ENCODE assay signal across 1 cellular context in the genomic region with DNA sequence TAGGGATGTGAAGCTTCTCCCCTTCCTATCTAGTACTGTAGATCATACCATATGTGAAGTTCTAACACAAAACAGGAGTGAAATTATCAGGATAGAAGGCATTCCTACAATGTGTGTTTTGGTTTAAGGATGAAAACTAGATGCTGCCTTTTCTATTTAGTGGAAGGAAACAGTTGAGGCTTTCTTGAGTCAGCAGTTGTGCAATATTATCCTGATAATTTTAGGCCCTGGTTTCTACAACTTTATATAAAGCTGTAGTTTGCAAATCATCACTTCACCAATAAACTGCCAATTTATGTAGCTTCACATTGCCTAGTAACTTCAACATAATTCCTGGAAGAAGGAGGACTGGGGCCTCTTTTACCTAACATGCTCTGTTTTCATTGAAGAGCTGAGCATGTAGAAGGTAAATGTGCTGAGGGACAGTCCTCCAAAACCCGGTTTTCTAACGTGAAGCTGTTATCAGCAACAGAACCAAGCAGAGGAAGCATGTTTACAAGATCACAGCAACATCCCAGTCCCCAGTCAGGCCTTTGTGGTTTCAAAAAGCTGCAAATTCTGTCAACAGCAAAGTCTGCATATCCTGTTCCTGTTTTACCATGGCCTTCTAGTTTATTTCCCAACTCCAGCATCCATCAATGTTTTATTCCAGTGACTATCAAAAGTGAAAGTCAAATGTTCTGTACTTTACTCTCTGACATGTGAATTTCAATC.
A peak's percentile ranks its signal among the peaks of the same experiment; 100 is the strongest.
TF ChIP-seq lines count a peak whose summit lies in the region.

No MANE protein-coding gene starts in this region.

TF ChIP-seq in K562, 482 proteins besides CTCF, POLR2A, EP300 and RAD21 (continued from another document and continues in another):
- TF ChIP-seq HINFP (tag; conservative IDR thresholded peaks at IDR 0.05; ENCODE audit: low read depth) (no peak), ZNF212 (CRISPR knock-in tag; IDR thresholded peaks at IDR 0.05) (no peak), C11orf30 (IDR thresholded peaks at IDR 0.05; ENCODE audit: low read depth) (no peak), GMEB1 (CRISPR knock-in tag; IDR thresholded peaks at IDR 0.05) (no peak), DACH1 (IDR thresholded peaks at IDR 0.05; ENCODE audit: partially characterized antibody) (no peak), GATAD2B (IDR thresholded peaks at IDR 0.05; ENCODE audit: borderline replicate concordance) (no peak), ETV5 (CRISPR knock-in tag; IDR thresholded peaks at IDR 0.05; ENCODE audit: low read depth) (no peak), ZFX (CRISPR knock-in tag; IDR thresholded peaks at IDR 0.05) (peak; percentile 40; the same call in 1 of the 2 replicates), SMARCE1 (IDR thresholded peaks at IDR 0.05) (peak; percentile 51; the same call in 1 of the 2 replicates), CBX5 (IDR thresholded peaks at IDR 0.05; ENCODE audit: borderline replicate concordance, low read depth) (no peak), TRIM28 (IDR thresholded peaks at IDR 0.05) (no peak), CBFA2T3 (IDR thresholded peaks at IDR 0.05) (peak; percentile 73), POLR2AphosphoS5 (IDR thresholded peaks at IDR 0.05; ENCODE audit: control insufficient read depth, insufficient read depth, low read depth, low read length) (peak; percentile 41; the same call in 1 of the 2 replicates), ELF2 (CRISPR knock-in tag; IDR thresholded peaks at IDR 0.05) (no peak), NFRKB (IDR thresholded peaks at IDR 0.05; ENCODE audit: low read depth) (no peak), NCOA6 (IDR thresholded peaks at IDR 0.05) (no peak), TRIM25 (IDR thresholded peaks at IDR 0.05; ENCODE audit: borderline replicate concordance) (no peak), ETS1 (conservative IDR thresholded peaks at IDR 0.05; ENCODE audit: control insufficient read depth, low read depth, low read length) (no peak), MGA (IDR thresholded peaks at IDR 0.05) (0 out of 2 replicates have a peak, but pooled peaks have one; percentile 16), ZNF431 (CRISPR knock-in tag; IDR thresholded peaks at IDR 0.05) (no peak), SAFB (IDR thresholded peaks at IDR 0.05; ENCODE audit: borderline replicate concordance, low read depth, low read length) (no peak), CEBPG (CRISPR knock-in tag; IDR thresholded peaks at IDR 0.05) (no peak; the same call in 1 of the 2 replicates), CEBPG (tag; conservative IDR thresholded peaks at IDR 0.05 in 1 of 2, IDR thresholded peaks at IDR 0.05 in 1 of 2) (peak; percentile 71 to 78), MTA2 (IDR thresholded peaks at IDR 0.05; ENCODE audit: low read depth) (no peak), YBX1 (IDR thresholded peaks at IDR 0.05) (no peak), RB1 (IDR thresholded peaks at IDR 0.05; ENCODE audit: low read depth) (no peak), ZNF57 (CRISPR knock-in tag; IDR thresholded peaks at IDR 0.05) (no peak), MCM3 (IDR thresholded peaks at IDR 0.05) (no peak), HLTF (IDR thresholded peaks at IDR 0.05) (no peak), SMAD4 (CRISPR knock-in tag; conservative IDR thresholded peaks at IDR 0.05) (no peak)
- TF ChIP-seq, protein P1, sequence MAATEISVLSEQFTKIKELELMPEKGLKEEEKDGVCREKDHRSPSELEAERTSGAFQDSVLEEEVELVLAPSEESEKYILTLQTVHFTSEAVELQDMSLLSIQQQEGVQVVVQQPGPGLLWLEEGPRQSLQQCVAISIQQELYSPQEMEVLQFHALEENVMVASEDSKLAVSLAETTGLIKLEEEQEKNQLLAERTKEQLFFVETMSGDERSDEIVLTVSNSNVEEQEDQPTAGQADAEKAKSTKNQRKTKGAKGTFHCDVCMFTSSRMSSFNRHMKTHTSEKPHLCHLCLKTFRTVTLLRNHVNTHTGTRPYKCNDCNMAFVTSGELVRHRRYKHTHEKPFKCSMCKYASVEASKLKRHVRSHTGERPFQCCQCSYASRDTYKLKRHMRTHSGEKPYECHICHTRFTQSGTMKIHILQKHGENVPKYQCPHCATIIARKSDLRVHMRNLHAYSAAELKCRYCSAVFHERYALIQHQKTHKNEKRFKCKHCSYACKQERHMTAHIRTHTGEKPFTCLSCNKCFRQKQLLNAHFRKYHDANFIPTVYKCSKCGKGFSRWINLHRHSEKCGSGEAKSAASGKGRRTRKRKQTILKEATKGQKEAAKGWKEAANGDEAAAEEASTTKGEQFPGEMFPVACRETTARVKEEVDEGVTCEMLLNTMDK (IDR thresholded peaks at IDR 0.05; ENCODE audit: borderline replicate concordance, insufficient read depth, low read depth, low read length, poor library complexity, severe bottlenecking), result no peak
- TF ChIP-seq, protein P2, sequence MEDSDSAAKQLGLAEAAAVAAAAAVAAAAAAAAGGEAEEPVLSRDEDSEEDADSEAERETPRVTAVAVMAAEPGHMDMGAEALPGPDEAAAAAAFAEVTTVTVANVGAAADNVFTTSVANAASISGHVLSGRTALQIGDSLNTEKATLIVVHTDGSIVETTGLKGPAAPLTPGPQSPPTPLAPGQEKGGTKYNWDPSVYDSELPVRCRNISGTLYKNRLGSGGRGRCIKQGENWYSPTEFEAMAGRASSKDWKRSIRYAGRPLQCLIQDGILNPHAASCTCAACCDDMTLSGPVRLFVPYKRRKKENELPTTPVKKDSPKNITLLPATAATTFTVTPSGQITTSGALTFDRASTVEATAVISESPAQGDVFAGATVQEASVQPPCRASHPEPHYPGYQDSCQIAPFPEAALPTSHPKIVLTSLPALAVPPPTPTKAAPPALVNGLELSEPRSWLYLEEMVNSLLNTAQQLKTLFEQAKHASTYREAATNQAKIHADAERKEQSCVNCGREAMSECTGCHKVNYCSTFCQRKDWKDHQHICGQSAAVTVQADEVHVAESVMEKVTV (CRISPR knock-in tag; IDR thresholded peaks at IDR 0.05), result 0 out of 2 replicates have a peak, but pooled peaks have one; percentile 17
- TF ChIP-seq, protein P3, sequence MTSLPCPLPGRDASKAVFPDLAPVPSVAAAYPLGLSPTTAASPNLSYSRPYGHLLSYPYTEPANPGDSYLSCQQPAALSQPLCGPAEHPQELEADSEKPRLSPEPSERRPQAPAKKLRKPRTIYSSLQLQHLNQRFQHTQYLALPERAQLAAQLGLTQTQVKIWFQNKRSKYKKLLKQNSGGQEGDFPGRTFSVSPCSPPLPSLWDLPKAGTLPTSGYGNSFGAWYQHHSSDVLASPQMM (CRISPR knock-in tag; IDR thresholded peaks at IDR 0.05), result no peak
